In genomic region chr1:54811066-54811465, GRCh38 we compare ENCODE assay signal across 14 cellular contexts. TPM values are rescaled to one million over a fixed set of nuclear protein-coding genes. Genes with fewer than 3 reads are reported as not detected.
DNase-seq lines count a peak whose midpoint lies in the region; ATAC-seq, FAIRE-seq and TF ChIP-seq lines count a peak whose summit lies in the region.
"Had no signal": no experiment of that assay in that cellular context is flagged by ENCODE, and none has a peak within 500 bp of the region (broad histone marks: within the 10 kb centered on the region; RNA-seq: fewer than 3 reads in every experiment).

No MANE protein-coding gene starts in this region.

- H3K4me1 Mint-ChIP-seq in activated CD4-positive, alpha-beta memory T cell treated with anti-CD3 and anti-CD28 coated beads, Interleukin-2, amount 10 ng/mL, durations not matched to agents 7 days and 5 days = peaks cover 71% of the 10 kb centered on the region
- peaks cover 4% of the 10 kb centered on the region for H3K4me1 Mint-ChIP-seq in activated CD4-positive, alpha-beta memory T cell treated with anti-CD3 and anti-CD28 coated beads for 36 hours (ENCODE audit: low read depth)
- H3K4me1 Mint-ChIP-seq in neural progenitor cell = peaks cover 19% of the 10 kb centered on the region
- peaks cover 20% of the 10 kb centered on the region for H3K4me1 Mint-ChIP-seq in type B pancreatic cell (ENCODE audit: unreplicated experiment)

- peak overlapping the region; percentile 93; the same call in 1 of the 2 replicates for H2BK15ac ChIP-seq in H1 (ENCODE audit: low read length)

- no peak for TF ChIP-seq POLR2A in H1 (IDR thresholded peaks at IDR 0.05; ENCODE audit: control extremely low read depth in 1 of 2, low read depth in 2 of 2, low read length in 2 of 2)

- no peaks in the 10 kb centered on the region for H3K36me3 ChIP-seq in H1 (ENCODE audit: control insufficient read depth in 2 of 4, insufficient read depth in 4 of 4, low read length in 3 of 4)
- H3K36me3 ChIP-seq in neural progenitor cell = no peaks in the 10 kb centered on the region
- H3K36me3 ChIP-seq: BLaER1, MG63 had no signal

- H3K79me1 ChIP-seq in H1 (ENCODE audit: low read depth, low read length) = no peaks in the 10 kb centered on the region

- no peaks in the 10 kb centered on the region for H3K36me3 Mint-ChIP-seq in activated CD4-positive, alpha-beta memory T cell treated with anti-CD3 and anti-CD28 coated beads, Interleukin-2, amount 10 ng/mL, durations not matched to agents 7 days and 5 days (ENCODE audit: low read depth)
- no peaks in the 10 kb centered on the region for H3K36me3 Mint-ChIP-seq in activated CD4-positive, alpha-beta memory T cell treated with anti-CD3 and anti-CD28 coated beads for 36 hours
- no peaks in the 10 kb centered on the region for H3K36me3 Mint-ChIP-seq in neural progenitor cell
- H3K36me3 Mint-ChIP-seq in type B pancreatic cell = no peaks in the 10 kb centered on the region

- no peak for TF ChIP-seq RAD21 in H1 (IDR thresholded peaks at IDR 0.05 in 1 of 2, conservative IDR thresholded peaks at IDR 0.05 in 1 of 2; ENCODE audit: low read depth in 2 of 2, low read length in 2 of 2)

- H2BK5ac ChIP-seq in H1 (ENCODE audit: low read depth, low read length) = no peak overlapping the region

- H3K23me2 ChIP-seq in H1 (ENCODE audit: low read depth, low read length) = no peaks in the 10 kb centered on the region; the same call in 1 of the 2 replicates

- H3K4me3 ChIP-seq in H1 (ENCODE audit: extremely low read depth in 1 of 4, insufficient read depth in 2 of 4, low read depth in 3 of 4, low read length in 4 of 4) (no peak overlapping the region), neural progenitor cell (no peak overlapping the region)
- H3K4me3 ChIP-seq: BLaER1, MG63 had no signal

- no peak overlapping the region for H3K14ac ChIP-seq in H1 (ENCODE audit: insufficient read length)

- H4K8ac ChIP-seq in H1 (ENCODE audit: extremely low read depth, insufficient read depth, low read length) = no peak overlapping the region

- H4K20me1 ChIP-seq in H1 (replicated peaks in 1 of 2; ENCODE audit: control insufficient read depth in 1 of 2, insufficient read depth in 2 of 2, low read length in 2 of 2) (no peaks in the 10 kb centered on the region), neural progenitor cell (ENCODE audit: low read depth) (peaks cover 4% of the 10 kb centered on the region)
- H4K20me1 ChIP-seq: BLaER1 had no signal

- H2AFZ ChIP-seq in H1 (ENCODE audit: low read length) = no peak overlapping the region
- H2AFZ ChIP-seq in neural progenitor cell (replicated peaks) = no peak overlapping the region

- TF ChIP-seq EP300 in H1 (IDR thresholded peaks at IDR 0.05; ENCODE audit: borderline replicate concordance in 1 of 2, low read depth in 2 of 2, low read length in 2 of 2) = no peak

- no peak overlapping the region for H2BK120ac ChIP-seq in H1 (replicated peaks; ENCODE audit: low read depth, low read length)

- no peaks in the 10 kb centered on the region for H3K9me3 Mint-ChIP-seq in activated CD4-positive, alpha-beta memory T cell treated with anti-CD3 and anti-CD28 coated beads, Interleukin-2, amount 10 ng/mL, durations not matched to agents 7 days and 5 days
- H3K9me3 Mint-ChIP-seq in activated CD4-positive, alpha-beta memory T cell treated with anti-CD3 and anti-CD28 coated beads for 36 hours = no peaks in the 10 kb centered on the region
- H3K9me3 Mint-ChIP-seq in neural progenitor cell = no peaks in the 10 kb centered on the region
- H3K9me3 Mint-ChIP-seq in type B pancreatic cell = no peaks in the 10 kb centered on the region

- H4K5ac ChIP-seq in H1 (ENCODE audit: insufficient read length, low read depth, low read length) = no peak overlapping the region

- POLR2A ChIA-PET in activated CD4-positive, alpha-beta memory T cell treated with anti-CD3 and anti-CD28 coated beads, Interleukin-2, amount 10 ng/mL, durations not matched to agents 7 days and 5 days (lab: Charles Lee) = no interaction called here
- POLR2A ChIA-PET in activated CD4-positive, alpha-beta memory T cell treated with anti-CD3 and anti-CD28 coated beads for 36 hours (lab: Charles Lee) = no interaction called here
- POLR2A ChIA-PET in H1 (lab: Charles Lee; ENCODE audit: partially characterized antibody) = no interaction called here

- peaks cover 3% of the 10 kb centered on the region for H3K27me3 Mint-ChIP-seq in activated CD4-positive, alpha-beta memory T cell treated with anti-CD3 and anti-CD28 coated beads, Interleukin-2, amount 10 ng/mL, durations not matched to agents 7 days and 5 days
- peaks cover 2% of the 10 kb centered on the region for H3K27me3 Mint-ChIP-seq in activated CD4-positive, alpha-beta memory T cell treated with anti-CD3 and anti-CD28 coated beads for 36 hours
- H3K27me3 Mint-ChIP-seq in neural progenitor cell (ENCODE audit: insufficient read depth, low read depth) (peaks cover 4% of the 10 kb centered on the region), type B pancreatic cell (peaks cover 6% of the 10 kb centered on the region)

- H3K27ac Mint-ChIP-seq in activated CD4-positive, alpha-beta memory T cell treated with anti-CD3 and anti-CD28 coated beads, Interleukin-2, amount 10 ng/mL, durations not matched to agents 7 days and 5 days = no peak overlapping the region
- no peak overlapping the region for H3K27ac Mint-ChIP-seq in activated CD4-positive, alpha-beta memory T cell treated with anti-CD3 and anti-CD28 coated beads for 36 hours
- H3K27ac Mint-ChIP-seq in neural progenitor cell = peak overlapping the region; percentile 22
- no peak overlapping the region for H3K27ac Mint-ChIP-seq in type B pancreatic cell

- 92% methylated on average over 5 of the region's 5 CpGs; no CpG with 5 or more reads in 1 of the 2 experiments for WGBS in H1 (ENCODE audit: extremely low coverage in 1 of 2, insufficient coverage in 1 of 2, insufficient read length in 1 of 2, insufficient replicate concordance in 2 of 2, low coverage in 1 of 2, low lambda C conversion rate in 2 of 2, missing lambda C conversion rate in 1 of 2), 2 experiments

- no peak overlapping the region for H2AK5ac ChIP-seq in H1 (ENCODE audit: low read depth, low read length)

- peak overlapping the region; percentile 88; the same call in 1 of the 2 replicates for H2BK20ac ChIP-seq in H1 (ENCODE audit: low read length)

- H3K56ac ChIP-seq in H1 (replicated peaks; ENCODE audit: insufficient read length, low read depth, low read length) = no peak overlapping the region

- CTCF ChIA-PET in activated CD4-positive, alpha-beta memory T cell treated with anti-CD3 and anti-CD28 coated beads, Interleukin-2, amount 10 ng/mL, durations not matched to agents 7 days and 5 days (lab: Charles Lee) = interaction anchor here (1.0 to 7.0 kb wide), 5 partner anchors 11 to 139 kb away, joined by 3 to 49 read pairs (median 16); partner anchors contain the start of gene TTC22
- CTCF ChIA-PET in activated CD4-positive, alpha-beta memory T cell treated with anti-CD3 and anti-CD28 coated beads for 36 hours (lab: Charles Lee) = interaction anchor here (1.2 to 3.2 kb wide), 3 partner anchors 11 to 142 kb away, joined by 6 to 18 read pairs (median 13); partner anchors contain the start of gene TTC22
- CTCF ChIA-PET in H1 (lab: Charles Lee; ENCODE audit: partially characterized antibody) = interaction anchor here (0.8 to 3.5 kb wide), 9 partner anchors 9 to 345 kb away, joined by 3 to 22 read pairs (median 4); partner anchors contain the start of gene TTC22

- H3K79me2 ChIP-seq in H1 (ENCODE audit: control insufficient read depth in 1 of 2, insufficient read depth in 2 of 2, low read length in 2 of 2) (no peaks in the 10 kb centered on the region), neural progenitor cell (ENCODE audit: low read depth) (no peaks in the 10 kb centered on the region)

- no peak for FAIRE-seq in H1 (lab: Jason Lieb, UNC)

- H3K9me3 ChIP-seq in H1 (ENCODE audit: insufficient read depth in 2 of 2, low read depth in 1 of 2, low read length in 1 of 2) (no peaks in the 10 kb centered on the region), neural progenitor cell (ENCODE audit: low read depth) (no peaks in the 10 kb centered on the region)
- H3K9me3 ChIP-seq: BLaER1, MG63 had no signal

- H3K9ac ChIP-seq in H1 (replicated peaks in 1 of 4; ENCODE audit: extremely low read depth in 1 of 4, low read depth in 3 of 4, low read length in 3 of 4) (no peak overlapping the region), neural progenitor cell (no peak overlapping the region)
- H3K9ac ChIP-seq: BLaER1, KMS-11 had no signal

- peaks cover 5% of the 10 kb centered on the region for H3F3A ChIP-seq in neural progenitor cell (ENCODE audit: low read depth)

- no peak overlapping the region for H3K18ac ChIP-seq in H1 (ENCODE audit: extremely low read depth, low read length)

- H3K4me1 ChIP-seq in H1 (replicated peaks in 1 of 4; ENCODE audit: control insufficient read depth in 3 of 4, insufficient read depth in 4 of 4, low read length in 3 of 4) (peaks cover 4 to 29% (median 18%) of the 10 kb centered on the region in 4 experiments), neural progenitor cell (peaks cover 12% of the 10 kb centered on the region)
- H3K4me1 ChIP-seq: BLaER1 had no signal

- DNase-seq in activated CD4-positive, alpha-beta memory T cell treated with anti-CD3 and anti-CD28 coated beads, Interleukin-2, amount 10 ng/mL, durations not matched to agents 7 days and 5 days = peak; percentile 14
- no peak for DNase-seq in activated CD4-positive, alpha-beta memory T cell treated with anti-CD3 and anti-CD28 coated beads for 36 hours
- DNase-seq in H1 (ENCODE audit: low read depth in 1 of 2, low spot score in 2 of 2) (peak in 1 of 2 experiments; percentile 22), neural progenitor cell (ENCODE audit: low spot score) (no peak), type B pancreatic cell (ENCODE audit: extremely low spot score, unreplicated experiment) (peak; percentile 40), HUDEP-2 (lab: John Stamatoyannopoulos, UW; ENCODE audit: unreplicated experiment in 76 of 76) (no peak)
- DNase-seq: DMS 273 treated with DMSO at 0.1 percent for 48 hours had no signal

- H3K23ac ChIP-seq in H1 (ENCODE audit: insufficient read length) = no peak overlapping the region

- no peak overlapping the region for H3K4me3 Mint-ChIP-seq in activated CD4-positive, alpha-beta memory T cell treated with anti-CD3 and anti-CD28 coated beads, Interleukin-2, amount 10 ng/mL, durations not matched to agents 7 days and 5 days
- no peak overlapping the region for H3K4me3 Mint-ChIP-seq in activated CD4-positive, alpha-beta memory T cell treated with anti-CD3 and anti-CD28 coated beads for 36 hours
- H3K4me3 Mint-ChIP-seq in neural progenitor cell (peak overlapping the region; percentile 3), type B pancreatic cell (no peak overlapping the region)

- H3K27ac ChIP-seq in H1 (ENCODE audit: low read depth, low read length) = no peak overlapping the region
- H3K27ac ChIP-seq in neural progenitor cell = no peak overlapping the region
- H3K27ac ChIP-seq: 22Rv1, BLaER1, KMS-11 had no signal

- no peak for ATAC-seq in esophagus mucosa
- no peak for ATAC-seq in GM21723 (IDR thresholded peaks at IDR 0.05; ENCODE audit: unreplicated experiment)

- H3K4me2 ChIP-seq in H1 (ENCODE audit: insufficient read depth in 1 of 2, low read depth in 2 of 2, low read length in 2 of 2) (no peak overlapping the region), neural progenitor cell (no peak overlapping the region)
- H3K4me2 ChIP-seq: BLaER1, KMS-11 had no signal

- no peak overlapping the region for H3K4ac ChIP-seq in H1 (replicated peaks; ENCODE audit: insufficient read length, low read depth, low read length)

- H3K27me3 ChIP-seq in H1 (replicated peaks in 1 of 4; ENCODE audit: control insufficient read depth in 3 of 4, extremely low read depth in 1 of 4, insufficient read depth in 3 of 4, low read length in 3 of 4) = no peaks in the 10 kb centered on the region; a peak in 2 of 7 replicates
- H3K27me3 ChIP-seq in neural progenitor cell = peaks cover 9% of the 10 kb centered on the region
- H3K27me3 ChIP-seq: BLaER1, MG63 had no signal

- no peak overlapping the region for H4K91ac ChIP-seq in H1 (replicated peaks; ENCODE audit: insufficient read length, low read length)

- TF ChIP-seq CTCF in H1 (IDR thresholded peaks at IDR 0.05; ENCODE audit: control extremely low read depth in 1 of 3, insufficient read depth in 1 of 3, low read depth in 1 of 3, low read length in 3 of 3) (no peak), neural progenitor cell (IDR thresholded peaks at IDR 0.05) (no peak), type B pancreatic cell (conservative IDR thresholded peaks at IDR 0.05) (no peak)

- H2BK12ac ChIP-seq in H1 (ENCODE audit: low read depth, low read length) = peak overlapping the region; percentile 71; the same call in 1 of the 2 replicates

- intact Hi-C loops in activated CD4-positive, alpha-beta memory T cell treated with anti-CD3 and anti-CD28 coated beads for 36 hours (cut with micrococcal nuclease) = no loop called here

RNA-seq across cellular contexts. Expression of gene TTC22, which starts 9.9 kb away (rescaled TPM):
- total RNA-seq in activated CD4-positive, alpha-beta memory T cell treated with anti-CD3 and anti-CD28 coated beads, Interleukin-2, amount 10 ng/mL, durations not matched to agents 7 days and 5 days = 10 to 100 TPM; 19.8 to 20.9 TPM
- total RNA-seq in activated CD4-positive, alpha-beta memory T cell treated with anti-CD3 and anti-CD28 coated beads for 36 hours = 1 to 10 TPM; 4.6 to 5.3 TPM
- 1.1 and 1.6 TPM in 2 replicates for total RNA-seq in H1 (2021; fragmentation: NEBNext Ultra II Directional; extraction: Animal tissue kit (Norgen Biotek cat#: 25700))
- 1.00 and 1.7 TPM in 2 replicates for polyA plus RNA-seq in H1 (2011; rRNA removed)
- 1.4 TPM for polyA plus RNA-seq in H1 (2011; cell fraction: cytosol; rRNA removed)
- 2.3 TPM for polyA plus RNA-seq in H1 (2011; cell fraction: nucleus; rRNA removed)
- polyA plus RNA-seq in H1 (2012, experiment 1 of 2) = 0.83 to 0.94 TPM (median 0.94 TPM) in 4 replicates
- polyA plus RNA-seq in H1 (2012, experiment 2 of 2) = 0.43 TPM
- polyA plus RNA-seq in H1 (2013, experiment 1 of 2) = 0.83 TPM
- 0.70 TPM for polyA plus RNA-seq in H1 (2013, experiment 2 of 2)
- 0.49 and 0.79 TPM in 2 replicates for polyA minus RNA-seq in H1 (2011; rRNA and poly(A)+ RNA removed)
- 0.66 TPM for polyA minus RNA-seq in H1 (2011; cell fraction: cytosol; rRNA and poly(A)+ RNA removed)
- polyA minus RNA-seq in H1 (2011; cell fraction: nucleus; rRNA and poly(A)+ RNA removed) = 0.80 TPM
- not detected in 2 replicates for total RNA-seq in neural progenitor cell (ENCODE audit: low replicate concordance)
- total RNA-seq in type B pancreatic cell (ENCODE audit: low replicate concordance) = 7.0 and 12.4 TPM in 2 replicates
- 113 TPM for total RNA-seq in esophagus mucosa
- total RNA-seq: Daoy had no signal

RNA-seq across cellular contexts. Expression of gene PARS2, which starts 46.7 kb away (rescaled TPM):
- total RNA-seq in activated CD4-positive, alpha-beta memory T cell treated with anti-CD3 and anti-CD28 coated beads, Interleukin-2, amount 10 ng/mL, durations not matched to agents 7 days and 5 days = 1 to 10 TPM; 3.3 to 4.0 TPM
- total RNA-seq in activated CD4-positive, alpha-beta memory T cell treated with anti-CD3 and anti-CD28 coated beads for 36 hours = 1 to 10 TPM; 5.6 to 5.7 TPM
- 10.0 and 10.4 TPM in 2 replicates for total RNA-seq in H1 (2021; fragmentation: NEBNext Ultra II Directional; extraction: Animal tissue kit (Norgen Biotek cat#: 25700))
- polyA plus RNA-seq in H1 (2011; rRNA removed) = 8.9 and 11.8 TPM in 2 replicates
- 8.8 TPM for polyA plus RNA-seq in H1 (2011; cell fraction: cytosol; rRNA removed)
- 7.3 TPM for polyA plus RNA-seq in H1 (2011; cell fraction: nucleus; rRNA removed)
- 9.4 to 12.3 TPM (median 11.0 TPM) in 4 replicates for polyA plus RNA-seq in H1 (2012, experiment 1 of 2)
- polyA plus RNA-seq in H1 (2012, experiment 2 of 2) = 14.0 TPM
- polyA plus RNA-seq in H1 (2013, experiment 1 of 2) = 6.6 TPM
- polyA plus RNA-seq in H1 (2013, experiment 2 of 2) = 6.2 TPM
- 13.0 and 15.7 TPM in 2 replicates for polyA minus RNA-seq in H1 (2011; rRNA and poly(A)+ RNA removed)
- polyA minus RNA-seq in H1 (2011; cell fraction: cytosol; rRNA and poly(A)+ RNA removed) = 7.8 TPM
- polyA minus RNA-seq in H1 (2011; cell fraction: nucleus; rRNA and poly(A)+ RNA removed) = 7.3 TPM
- total RNA-seq in neural progenitor cell (ENCODE audit: low replicate concordance) (5.4 and 11.0 TPM in 2 replicates), type B pancreatic cell (ENCODE audit: low replicate concordance) (9.5 and 10.2 TPM in 2 replicates), esophagus mucosa (2.8 TPM)

Comparison
In these comparisons a context has a peak if more than half of its experiments do, and no peak if none do; other contexts are left out.
1. DNase-seq: peak in activated CD4-positive, alpha-beta memory T cell treated with anti-CD3 and anti-CD28 coated beads, Interleukin-2, amount 10 ng/mL, durations not matched to agents 7 days and 5 days (single experiment) and type B pancreatic cell (single experiment); none in activated CD4-positive, alpha-beta memory T cell treated with anti-CD3 and anti-CD28 coated beads for 36 hours (single experiment), neural progenitor cell (single experiment) and HUDEP-2 (0 of 76).